12 cellular contexts compared by ENCODE assay signal in genomic region chr20:20547221-20547875, GRCh38.
DNase-seq lines count a peak whose midpoint lies in the region; ATAC-seq, FAIRE-seq and TF ChIP-seq lines count a peak whose summit lies in the region.
"Had no signal": no experiment of that assay in that cellular context is flagged by ENCODE, and none has a peak within 500 bp of the region (broad histone marks: within the 10 kb centered on the region; RNA-seq: fewer than 3 reads in every experiment).

No MANE protein-coding gene starts in this region.

- H3K4me3 Mint-ChIP-seq in CD4-positive, CD25-positive, alpha-beta regulatory T cell: no peak overlapping the region
- no peak overlapping the region for H3K4me3 Mint-ChIP-seq in T-helper 17 cell
- H3K4me3 Mint-ChIP-seq: natural killer cell treated with Interleukin-12 subunit alpha and Interleukin-12 subunit beta and Interleukin-15 and Interleukin-18, amount 100 ng/mL, for 72 hours had no signal

- intact Hi-C loops in esophagus squamous epithelium (cut with DNase I) (no loop called here), lower leg skin (cut with DNase I; ENCODE audit: low total_unique reads) (no loop called here)

- peak overlapping the region; percentile 63 to 72 (median 68) for H3K27ac Mint-ChIP-seq in CD4-positive, CD25-positive, alpha-beta regulatory T cell
- peak overlapping the region; percentile 57 for H3K27ac Mint-ChIP-seq in T-helper 17 cell

- WGBS in esophagus squamous epithelium, 2 donors: 61 to 70% methylated on average over 5 of the region's 5 CpGs
- WGBS in lower leg skin, 2 donors: 69 to 79% methylated on average over 5 of the region's 5 CpGs

- no peak overlapping the region for H3K27ac ChIP-seq in CD4-positive, CD25-positive, alpha-beta regulatory T cell (ENCODE audit: insufficient read depth, low read length, poor library complexity, severe bottlenecking)
- H3K27ac ChIP-seq in keratinocyte (ENCODE audit: control insufficient read depth, insufficient read depth, low read length): peak overlapping the region; percentile 90
- no peak overlapping the region for H3K27ac ChIP-seq in esophagus squamous epithelium
- H3K27ac ChIP-seq: upper lobe of right lung had no signal

- peaks cover 0 to 1% (median 0%) of the 10 kb centered on the region in 7 donors for H3K9me3 Mint-ChIP-seq in CD4-positive, CD25-positive, alpha-beta regulatory T cell
- H3K9me3 Mint-ChIP-seq: natural killer cell treated with Interleukin-12 subunit alpha and Interleukin-12 subunit beta and Interleukin-15 and Interleukin-18, amount 100 ng/mL, for 72 hours had no signal

- H2AFZ ChIP-seq in keratinocyte (ENCODE audit: control insufficient read depth, low read length): no peak overlapping the region

- H3K27me3 ChIP-seq in CD4-positive, CD25-positive, alpha-beta regulatory T cell (ENCODE audit: control insufficient read depth, insufficient read depth, low read length): no peaks in the 10 kb centered on the region
- no peaks in the 10 kb centered on the region for H3K27me3 ChIP-seq in keratinocyte (ENCODE audit: control insufficient read depth, extremely low read depth, insufficient read depth, low read length)
- H3K27me3 ChIP-seq in esophagus squamous epithelium: no peaks in the 10 kb centered on the region
- H3K27me3 ChIP-seq: upper lobe of right lung had no signal

- H3K36me3 Mint-ChIP-seq in CD4-positive, CD25-positive, alpha-beta regulatory T cell: peaks cover 30% of the 10 kb centered on the region
- H3K36me3 Mint-ChIP-seq in T-helper 17 cell (ENCODE audit: low read depth): peaks cover 8% of the 10 kb centered on the region

- no peaks in the 10 kb centered on the region for H4K20me1 ChIP-seq in keratinocyte (ENCODE audit: control insufficient read depth, extremely low read depth, insufficient read depth, low read length)

- H3K9me3 ChIP-seq in CD4-positive, CD25-positive, alpha-beta regulatory T cell (ENCODE audit: control insufficient read depth in 2 of 2, low read length in 2 of 2): no peaks in the 10 kb centered on the region
- no peaks in the 10 kb centered on the region for H3K9me3 ChIP-seq in T-helper 17 cell (ENCODE audit: control insufficient read depth, low read length, poor library complexity, severe bottlenecking)
- H3K9me3 ChIP-seq in keratinocyte (ENCODE audit: control insufficient read depth, low read depth, low read length): no peaks in the 10 kb centered on the region
- no peaks in the 10 kb centered on the region for H3K9me3 ChIP-seq in esophagus squamous epithelium
- H3K9me3 ChIP-seq: upper lobe of right lung had no signal

- H3K79me2 ChIP-seq in keratinocyte (ENCODE audit: control insufficient read depth, insufficient read depth, low read length): no peaks in the 10 kb centered on the region

- H3K4me1 ChIP-seq in CD4-positive, CD25-positive, alpha-beta regulatory T cell (ENCODE audit: control insufficient read depth, insufficient read depth, low read length, poor library complexity, severe bottlenecking): peaks cover 10% of the 10 kb centered on the region
- H3K4me1 ChIP-seq in keratinocyte (ENCODE audit: control insufficient read depth, extremely low read depth, insufficient read depth, low read length) (peaks cover 40% of the 10 kb centered on the region), esophagus squamous epithelium (peaks cover 2 to 49% (median 6%) of the 10 kb centered on the region in 3 donors)
- H3K4me1 ChIP-seq: upper lobe of right lung had no signal

- H3K4me3 ChIP-seq in CD4-positive, CD25-positive, alpha-beta regulatory T cell (ENCODE audit: low read depth, low read length): no peak overlapping the region
- H3K4me3 ChIP-seq in keratinocyte (ENCODE audit: control insufficient read depth in 2 of 3, extremely low read depth in 1 of 3, insufficient read depth in 2 of 3, low read depth in 1 of 3, low read length in 3 of 3) (no peak overlapping the region), esophagus squamous epithelium (no peak overlapping the region), lower leg skin (ENCODE audit: low read depth, poor library complexity, severe bottlenecking) (no peak overlapping the region)
- H3K4me3 ChIP-seq: upper lobe of right lung had no signal

- peak in 1 of 3 donors; percentile 65 for DNase-seq in CD4-positive, CD25-positive, alpha-beta regulatory T cell
- DNase-seq in GM20000 (ENCODE audit: low spot score) (peak; percentile 12), T-helper 17 cell (no peak), keratinocyte (ENCODE audit: low read depth, low spot score) (no peak), esophagus squamous epithelium (lab: John Stamatoyannopoulos, UW) (no peak), lower leg skin (ENCODE audit: low spot score in 2 of 2) (no peak)
- DNase-seq: activated CD4-positive, alpha-beta T cell treated with anti-CD3 and anti-CD28 coated beads for 48 hours; stimulated activated CD4-positive, alpha-beta T cell treated with anti-CD3 and anti-CD28 coated beads, Interleukin-2, amount 100 ng/mL, for 48 hours; upper lobe of right lung had no signal

- TF ChIP-seq POLR2A in esophagus squamous epithelium (IDR thresholded peaks at IDR 0.05): no peak
- no peak for TF ChIP-seq POLR2A in lower leg skin (IDR thresholded peaks at IDR 0.05)

- peaks cover 17 to 36% (median 28%) of the 10 kb centered on the region in 4 donors for H3K4me1 Mint-ChIP-seq in CD4-positive, CD25-positive, alpha-beta regulatory T cell
- peaks cover 8% of the 10 kb centered on the region for H3K4me1 Mint-ChIP-seq in T-helper 17 cell

- peaks cover 10% of the 10 kb centered on the region for H3K36me3 ChIP-seq in CD4-positive, CD25-positive, alpha-beta regulatory T cell (ENCODE audit: control insufficient read depth, insufficient read depth, low read length)
- H3K36me3 ChIP-seq in keratinocyte (ENCODE audit: control insufficient read depth in 2 of 2, extremely low read depth in 1 of 2, insufficient read depth in 2 of 2, low read length in 2 of 2): no peaks in the 10 kb centered on the region
- H3K36me3 ChIP-seq in esophagus squamous epithelium: peaks cover 0 to 32% (median 0%) of the 10 kb centered on the region in 3 donors

- ATAC-seq in CD4-positive, CD25-positive, alpha-beta regulatory T cell (ENCODE audit: low read depth in 2 of 2): peak; percentile 42 to 57
- ATAC-seq in T-helper 17 cell (no peak), GM18870 (IDR thresholded peaks at IDR 0.05; ENCODE audit: unreplicated experiment) (no peak), GM21717 (IDR thresholded peaks at IDR 0.05; ENCODE audit: unreplicated experiment) (no peak)
- ATAC-seq: upper lobe of right lung had no signal

- FAIRE-seq in keratinocyte (lab: Jason Lieb, UNC): peak; percentile 89

- no peak overlapping the region for H3K9ac ChIP-seq in keratinocyte (ENCODE audit: control insufficient read depth, extremely low read depth, insufficient read depth, low read length)

- no peaks in the 10 kb centered on the region for H3K9me1 ChIP-seq in keratinocyte (ENCODE audit: control insufficient read depth, extremely low read depth, insufficient read depth, low read length)

- H3K4me2 ChIP-seq in keratinocyte (ENCODE audit: control insufficient read depth, extremely low read depth, insufficient read depth, low read depth, low read length): no peak overlapping the region

- H3K27me3 Mint-ChIP-seq in CD4-positive, CD25-positive, alpha-beta regulatory T cell: no peaks in the 10 kb centered on the region
- H3K27me3 Mint-ChIP-seq in T-helper 17 cell: no peaks in the 10 kb centered on the region
- H3K27me3 Mint-ChIP-seq: natural killer cell treated with Interleukin-12 subunit alpha and Interleukin-12 subunit beta and Interleukin-15 and Interleukin-18, amount 100 ng/mL, for 72 hours had no signal

- TF ChIP-seq CTCF in GM20000 (IDR thresholded peaks at IDR 0.05; ENCODE audit: extremely low read depth, missing control alignments): no peak
- no peak for TF ChIP-seq CTCF in keratinocyte (optimal IDR thresholded peaks at IDR 0.05 in 1 of 3, IDR thresholded peaks at IDR 0.05 in 1 of 3, conservative IDR thresholded peaks at IDR 0.05 in 1 of 3; ENCODE audit: extremely low read depth in 1 of 3, insufficient read depth in 2 of 3, low read length in 3 of 3)
- no peak for TF ChIP-seq CTCF in esophagus squamous epithelium (IDR thresholded peaks at IDR 0.05)
- no peak for TF ChIP-seq CTCF in lower leg skin (IDR thresholded peaks at IDR 0.05)

- dilution Hi-C loops in keratinocyte (cut with MboI; ENCODE audit: extremely low pct_ligation_motif_present, low sequenced_read_pairs): no loop called here

Comparison
In these comparisons a context has a peak if more than half of its experiments do, and no peak if none do; other contexts are left out.
1. ATAC-seq: peak in CD4-positive, CD25-positive, alpha-beta regulatory T cell (2 of 2); none in T-helper 17 cell (single experiment), GM18870 (single experiment) and GM21717 (single experiment).